Comparison of ENCODE assay signal across 26 cellular contexts in genomic region chr1:185398022-185398421, GRCh38.
DNase-seq lines count a peak whose midpoint lies in the region; ATAC-seq, FAIRE-seq and TF ChIP-seq lines count a peak whose summit lies in the region.
"Had no signal": no experiment of that assay in that cellular context is flagged by ENCODE, and none has a peak within 500 bp of the region (broad histone marks: within the 10 kb centered on the region; RNA-seq: fewer than 3 reads in every experiment).

No MANE protein-coding gene starts in this region.

- no peaks in the 10 kb centered on the region for H3K9me1 ChIP-seq in K562 (ENCODE audit: control insufficient read depth, insufficient read depth, low read length)

- POLR2A ChIA-PET in K562 (lab: Yijun Ruan, JAX) = interaction anchor here (0.9 to 1.0 kb wide), 2 partner anchors 12 to 81 kb away, joined by 3 to 6 read pairs; partner anchors contain the start of gene IVNS1ABP

- no TSS peak for BruUV-seq in K562 (replicated peaks; lab: Mats Ljungman, UMichigan)

- intact Hi-C loops in K562 (cut with micrococcal nuclease) = no loop called here

- no peak overlapping the region for H2AFZ ChIP-seq in K562 (ENCODE audit: low read depth, low read length)
- H2AFZ ChIP-seq: PC-9 had no signal

- H3K9ac ChIP-seq in K562 (ENCODE audit: insufficient read depth in 1 of 2, low read depth in 2 of 2, low read length in 2 of 2) = no peak overlapping the region

- 68% methylated on average over 2 of the region's 2 CpGs for WGBS in K562 (ENCODE audit: insufficient coverage, low coverage, missing lambda C conversion rate)

- in situ Hi-C loops in K562 (cut with MboI) = no loop called here

- no peak overlapping the region for H3K4me2 ChIP-seq in K562 (ENCODE audit: insufficient read depth, low read length)
- H3K4me2 ChIP-seq: PC-9 had no signal

- ATAC-seq in GM19351 (IDR thresholded peaks at IDR 0.05; ENCODE audit: unreplicated experiment) (peak; percentile 48), HG03354 (IDR thresholded peaks at IDR 0.05; ENCODE audit: poor library complexity, severe bottlenecking, unreplicated experiment) (peak; percentile 62), K562 (no peak), GM21515 (IDR thresholded peaks at IDR 0.05; ENCODE audit: unreplicated experiment) (no peak)
- no peak for ATAC-seq in stimulated activated naive CD8-positive, alpha-beta T cell treated with anti-CD3 and anti-CD28 coated beads, Interleukin-15, Interleukin-2, amounts not matched to agents 100 U/mL and 50 U/mL, for 24 hours
- ATAC-seq: left colon, sciatic nerve had no signal

- DNase-seq in NCI-H2029 (lab: John Stamatoyannopoulos, UW) (peak; percentile 8), NCI-H2029 treated with DMSO at 0.1 percent for 48 hours (lab: John Stamatoyannopoulos, UW) (no peak), K562 (ENCODE audit: extremely low read depth in 1 of 4, low spot score in 3 of 4) (no peak), DMS153 treated with DMSO at 0.1 percent for 48 hours (lab: John Stamatoyannopoulos, UW; ENCODE audit: unreplicated experiment) (no peak)
- no peak for DNase-seq in stimulated activated naive CD8-positive, alpha-beta T cell treated with anti-CD3 and anti-CD28 coated beads, Interleukin-15, Interleukin-2, amounts not matched to agents 100 U/mL and 50 U/mL, for 24 hours
- DNase-seq: activated CD4-positive, alpha-beta T cell treated with anti-CD3 and anti-CD28 coated beads, Interleukin-2, amount 50 U/mL, for 4 hours; activated effector memory CD4-positive, alpha-beta T cell treated with anti-CD3 and anti-CD28 coated beads, Interleukin-2, amount 50 U/mL, for 16 hours; activated T-cell treated with anti-CD3 and anti-CD28 coated beads for 4 hours; CD4-positive, alpha-beta T cell; NCI-H1048; NCI-H187; NCI-H345; NCI-H748 treated with DMSO at 0.1 percent for 48 hours; PC-9; SHP77; T-helper 9 cell; thyroid gland; WERI-Rb-1 had no signal

- no peak for TF ChIP-seq CTCF in K562 (IDR thresholded peaks at IDR 0.05 in 2 of 3, conservative IDR thresholded peaks at IDR 0.05 in 1 of 3; ENCODE audit: insufficient read depth in 2 of 3, low read depth in 1 of 3, low read length in 3 of 3)

- H3K4me3 ChIP-seq in K562 = no peak overlapping the region
- H3K4me3 ChIP-seq: PC-9, thyroid gland had no signal

- no peak overlapping the region for H3K27ac ChIP-seq in K562 (ENCODE audit: extremely low read depth, low read depth, low read length)
- H3K27ac ChIP-seq: 22Rv1, epithelial cell of prostate, HL-60, PC-9, thyroid gland, WERI-Rb-1 had no signal

- FAIRE-seq in K562 (lab: Jason Lieb, UNC) = no peak

- TF ChIP-seq EP300 in K562 (IDR thresholded peaks at IDR 0.05; ENCODE audit: low read length) = no peak

- CTCF ChIA-PET in K562 (lab: Yijun Ruan, JAX; ENCODE audit: low intra/inter-chr PET ratio) = no interaction called here

- H3K36me3 ChIP-seq in K562 (ENCODE audit: control insufficient read depth, insufficient read depth, low read length) = no peaks in the 10 kb centered on the region
- H3K36me3 ChIP-seq: thyroid gland, WERI-Rb-1 had no signal

- H4K20me1 ChIP-seq in K562 (replicated peaks; ENCODE audit: control insufficient read depth, insufficient read depth, low read length) = no peaks in the 10 kb centered on the region

- no peaks in the 10 kb centered on the region for H3K27me3 ChIP-seq in K562 (ENCODE audit: control insufficient read depth in 2 of 2, insufficient read depth in 2 of 2, low read length in 2 of 2)
- H3K27me3 ChIP-seq: thyroid gland had no signal

- no peaks in the 10 kb centered on the region for H3K9me3 ChIP-seq in K562 (replicated peaks; ENCODE audit: control insufficient read depth, insufficient read depth, low read depth, low read length)
- H3K9me3 ChIP-seq: thyroid gland had no signal

- TF ChIP-seq POLR2A in K562 (conservative IDR thresholded peaks at IDR 0.05) = no peak

- TF ChIP-seq RAD21 in K562 (CRISPR knock-in tag; conservative IDR thresholded peaks at IDR 0.05 in 1 of 2, IDR thresholded peaks at IDR 0.05 in 1 of 2) = no peak

- no peaks in the 10 kb centered on the region for H3K79me2 ChIP-seq in K562 (ENCODE audit: control insufficient read depth, insufficient read depth, low read length)

- H3K4me1 ChIP-seq in K562 (replicated peaks in 1 of 2; ENCODE audit: control insufficient read depth in 2 of 2, insufficient read depth in 2 of 2, low read length in 2 of 2) = peaks cover 0 to 15% of the 10 kb centered on the region in 2 experiments; a peak in 3 of 5 replicates
- H3K4me1 ChIP-seq: thyroid gland had no signal

TF ChIP-seq in K562, 482 proteins besides CTCF, POLR2A, EP300 and RAD21:
- peak; percentile 10; the same call in 1 of the 2 replicates for TF ChIP-seq NFIC (IDR thresholded peaks at IDR 0.05)
- no peak for TF ChIP-seq MEIS2 (IDR thresholded peaks at IDR 0.05; ENCODE audit: partially characterized antibody)

Comparison
In these comparisons a context has a peak if more than half of its experiments do, and no peak if none do; other contexts are left out.
1. ATAC-seq: peak in GM19351 (single experiment) and HG03354 (single experiment); none in K562 (single experiment), GM21515 (single experiment) and stimulated activated naive CD8-positive, alpha-beta T cell treated with anti-CD3 and anti-CD28 coated beads, Interleukin-15, Interleukin-2, amounts not matched to agents 100 U/mL and 50 U/mL, for 24 hours (single experiment).